ENCODE assay signal across 9 cellular contexts in genomic region chr1:199545780-199546179, GRCh38.
DNase-seq lines count a peak whose midpoint lies in the region; ATAC-seq and TF ChIP-seq lines count a peak whose summit lies in the region.
"Had no signal": no experiment of that assay in that cellular context is flagged by ENCODE, and none has a peak within 500 bp of the region (broad histone marks: within the 10 kb centered on the region; RNA-seq: fewer than 3 reads in every experiment).

No MANE protein-coding gene starts in this region.

- H3K27me3 Mint-ChIP-seq in CD4-positive, alpha-beta T cell: no peaks in the 10 kb centered on the region

- CTCF ChIA-PET in CD4-positive, alpha-beta T cell (lab: Charles Lee): no interaction called here

- H3K4me1 ChIP-seq in ascending aorta (no peaks in the 10 kb centered on the region), prostate gland (replicated peaks) (no peaks in the 10 kb centered on the region)

- TF ChIP-seq CTCF in C4-2B (conservative IDR thresholded peaks at IDR 0.05) (peak; percentile 59), ascending aorta (IDR thresholded peaks at IDR 0.05) (no peak), prostate gland (IDR thresholded peaks at IDR 0.05) (no peak)
- no peak for TF ChIP-seq CTCF in CD4-positive, alpha-beta T cell (IDR thresholded peaks at IDR 0.05)

- H3K36me3 ChIP-seq in ascending aorta: no peaks in the 10 kb centered on the region
- no peaks in the 10 kb centered on the region for H3K36me3 ChIP-seq in prostate gland

- peak; percentile 27 for DNase-seq in KBM-7
- DNase-seq in erythroblast (lab: John Stamatoyannopoulos, UW): peak; percentile 3 to 22
- DNase-seq in NCI-H1694 treated with DMSO at 0.1 percent for 48 hours (lab: John Stamatoyannopoulos, UW): no peak
- no peak for DNase-seq in ascending aorta (ENCODE audit: low spot score in 2 of 2)
- DNase-seq in CD4-positive, alpha-beta T cell: no peak
- no peak for DNase-seq in prostate gland (ENCODE audit: low spot score)
- DNase-seq: GDM1 had no signal

- 48% methylated on average over 1 of the region's 1 CpG for WGBS in prostate gland

- intact Hi-C loops in ascending aorta (cut with DNase I): no loop called here
- intact Hi-C loops in CD4-positive, alpha-beta T cell (cut with DNase I, micrococcal nuclease): no loop called here
- intact Hi-C loops in prostate gland (cut with DNase I): no loop called here

- no peaks in the 10 kb centered on the region for H3K36me3 Mint-ChIP-seq in CD4-positive, alpha-beta T cell (ENCODE audit: low read depth)

- no peaks in the 10 kb centered on the region for H3K9me3 Mint-ChIP-seq in CD4-positive, alpha-beta T cell

- no peak overlapping the region for H3K4me3 Mint-ChIP-seq in CD4-positive, alpha-beta T cell

- ATAC-seq in GM21381 (IDR thresholded peaks at IDR 0.05; ENCODE audit: unreplicated experiment): peak; percentile 49
- ATAC-seq in CD4-positive, alpha-beta T cell (ENCODE audit: poor library complexity): no peak

- H3K27ac ChIP-seq in C4-2B (no peak overlapping the region), ascending aorta (no peak overlapping the region), prostate gland (no peak overlapping the region)
- H3K27ac ChIP-seq in CD4-positive, alpha-beta T cell (ENCODE audit: low read depth, low read length): no peak overlapping the region

- H3K27me3 ChIP-seq in ascending aorta: no peaks in the 10 kb centered on the region
- H3K27me3 ChIP-seq in CD4-positive, alpha-beta T cell (ENCODE audit: control insufficient read depth, insufficient read depth, low read length): no peaks in the 10 kb centered on the region
- no peaks in the 10 kb centered on the region for H3K27me3 ChIP-seq in prostate gland (replicated peaks; ENCODE audit: insufficient read depth)

- no peaks in the 10 kb centered on the region for H3K9me3 ChIP-seq in ascending aorta
- no peaks in the 10 kb centered on the region for H3K9me3 ChIP-seq in CD4-positive, alpha-beta T cell (ENCODE audit: control insufficient read depth, low read length)
- no peaks in the 10 kb centered on the region for H3K9me3 ChIP-seq in prostate gland

- POLR2A ChIA-PET in CD4-positive, alpha-beta T cell (lab: Charles Lee): no interaction called here

- in situ Hi-C loops in KBM-7 (cut with MboI; ENCODE audit: low pct_unique_long_range_greater_than_20kb, low sequenced_read_pairs): loop anchor here (25.0 kb wide), 1 partner anchor 783 kb away; no protein-coding TSS in a partner anchor

- no peaks in the 10 kb centered on the region for H3K4me1 Mint-ChIP-seq in CD4-positive, alpha-beta T cell (ENCODE audit: low read depth)

- TF ChIP-seq POLR2A in erythroblast (IDR thresholded peaks at IDR 0.05; ENCODE audit: low read length) (no peak), prostate gland (IDR thresholded peaks at IDR 0.05) (no peak)

- H3K4me3 ChIP-seq in ascending aorta: no peak overlapping the region
- no peak overlapping the region for H3K4me3 ChIP-seq in prostate gland

- H3K27ac Mint-ChIP-seq in CD4-positive, alpha-beta T cell: no peak overlapping the region

Comparison
In these comparisons a context has a peak if more than half of its experiments do, and no peak if none do; other contexts are left out.
1. DNase-seq: peak in KBM-7 (single experiment) and erythroblast (2 of 2); none in NCI-H1694 treated with DMSO at 0.1 percent for 48 hours (single experiment), ascending aorta (0 of 2), CD4-positive, alpha-beta T cell (0 of 10) and prostate gland (single experiment).